ENCODE assay signal across 1 cellular context in genomic region chr4:7657545-7658296, GRCh38.
TF ChIP-seq lines count a peak whose summit lies in the region.

No MANE protein-coding gene starts in this region.

TF ChIP-seq in neural cell, 6 proteins besides CTCF, POLR2A, EP300 and RAD21 (continued from another document):
- no peak for TF ChIP-seq REST (IDR thresholded peaks at IDR 0.05; ENCODE audit: borderline replicate concordance)
TF ChIP-seq in neural cell: peak in this region for 1.
